20 cellular contexts compared by ENCODE assay signal in the genomic region with DNA sequence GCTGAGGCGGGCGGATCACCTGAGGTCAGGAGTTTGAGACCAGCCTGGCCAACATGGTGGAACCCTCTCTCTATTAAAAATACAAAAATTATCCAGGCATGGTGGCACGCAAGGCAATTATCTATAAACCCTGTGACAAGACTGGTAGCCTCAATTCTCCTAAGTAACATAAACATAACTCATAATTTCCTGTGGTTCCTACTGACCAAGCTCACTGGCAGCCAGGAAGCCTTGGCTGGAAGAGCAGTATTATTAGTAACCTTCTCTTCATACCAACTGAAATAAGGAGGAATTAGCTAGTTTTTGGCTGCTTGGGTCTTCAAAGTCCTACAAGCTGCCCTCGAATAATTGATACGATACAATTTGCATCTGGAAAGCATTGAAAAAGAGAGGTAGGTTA.
"Had no signal": no experiment of that assay in that cellular context is flagged by ENCODE, and none has a peak within 500 bp of the region (broad histone marks: within the 10 kb centered on the region; RNA-seq: fewer than 3 reads in every experiment).

No MANE protein-coding gene starts in this region.

- H3K4me1 ChIP-seq: esophagus muscularis mucosa, left ventricle myocardium inferior, spleen, upper lobe of right lung had no signal

- DNase-seq: activated CD4-positive, alpha-beta memory T cell treated with anti-CD3 and anti-CD28 coated beads, Interleukin-2, amount 10 ng/mL, durations not matched to agents 7 days and 5 days; activated CD4-positive, alpha-beta T cell treated with anti-CD3 and anti-CD28 coated beads for 4 hours; activated CD4-positive, CD25-positive, alpha-beta regulatory T cell; activated effector memory CD4-positive, alpha-beta T cell treated with anti-CD3 and anti-CD28 coated beads, Interleukin-2, amount 50 U/mL, for 16 hours; activated naive CD4-positive, alpha-beta T cell treated with anti-CD3 and anti-CD28 coated beads, Interleukin-2, amount 50 U/mL, for 16 hours; activated naive CD8-positive, alpha-beta T cell treated with anti-CD3 and anti-CD28 coated beads, Interleukin-2, amount 50 U/mL, for 24 hours; activated T-cell treated with anti-CD3 and anti-CD28 coated beads for 4 hours; effector CD8-positive, alpha-beta T cell; left ventricle myocardium inferior; mammary epithelial cell; midbrain; natural killer cell; spleen; stimulated activated CD4-positive, alpha-beta T cell treated with anti-CD3 and anti-CD28 coated beads, Interleukin-4, amount 100 ng/mL, for 1 hour; stimulated activated naive CD4-positive, alpha-beta T cell treated with Interleukin-2 at 50 U/mL for 16 hours; SW 1271; T-helper 17 cell; upper lobe of right lung had no signal

- H3K4me3 ChIP-seq: cardiac muscle cell, esophagus muscularis mucosa, left ventricle myocardium inferior, spleen, upper lobe of right lung had no signal

- H3K27me3 ChIP-seq: esophagus muscularis mucosa, spleen, upper lobe of right lung had no signal

- H3K36me3 ChIP-seq: cardiac muscle cell, esophagus muscularis mucosa, left ventricle myocardium inferior, spleen, upper lobe of right lung had no signal

- H3K9me3 ChIP-seq: esophagus muscularis mucosa, left ventricle myocardium inferior, spleen, upper lobe of right lung had no signal

- ATAC-seq: activated naive CD8-positive, alpha-beta T cell treated with anti-CD3 and anti-CD28 coated beads, Interleukin-2, amount 50 U/mL, for 24 hours; natural killer cell; T-helper 17 cell; upper lobe of right lung had no signal

- H3K27ac ChIP-seq: cardiac muscle cell, esophagus muscularis mucosa, left ventricle myocardium inferior, spleen, upper lobe of right lung had no signal
